Comparison of ENCODE assay signal across 1 cellular context in the genomic region with DNA sequence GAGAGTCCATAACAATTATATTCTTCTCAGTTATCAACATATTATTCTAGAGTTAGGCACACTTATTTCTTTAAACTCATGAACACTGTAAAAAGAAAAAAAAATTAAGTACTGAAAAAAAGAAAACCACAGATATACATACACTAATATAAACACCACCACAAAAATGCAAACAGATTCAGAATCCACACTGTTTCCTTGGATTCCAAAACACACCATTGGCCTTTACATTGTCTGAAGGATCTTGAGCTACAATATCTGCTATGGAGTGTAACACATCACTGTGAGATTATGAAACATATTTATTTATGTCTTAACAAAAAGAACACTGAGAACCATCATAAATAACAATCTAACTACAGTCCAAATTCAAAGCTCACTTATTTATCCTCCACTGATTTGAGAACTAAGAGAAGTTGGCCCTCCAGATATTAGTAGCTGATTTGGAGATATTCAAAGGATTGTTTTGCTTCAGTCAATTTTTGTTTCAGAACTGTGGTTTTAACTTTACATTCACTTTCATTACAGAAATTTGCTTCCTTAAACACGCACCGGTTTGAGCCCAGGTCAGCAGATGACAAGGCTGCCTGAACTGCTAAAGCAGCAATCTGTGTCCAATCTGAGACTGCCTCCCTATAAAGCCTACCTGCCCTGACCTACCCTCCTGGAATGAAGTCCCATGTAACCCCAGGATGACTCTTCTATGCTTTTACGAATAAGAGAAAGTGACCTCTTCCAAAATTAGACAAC.
TF ChIP-seq lines count a peak whose summit lies in the region.

No MANE protein-coding gene starts in this region.

TF ChIP-seq in HCT116, 20 proteins besides CTCF, POLR2A, EP300 and RAD21 (continued from another document):
- TF ChIP-seq, protein P1, sequence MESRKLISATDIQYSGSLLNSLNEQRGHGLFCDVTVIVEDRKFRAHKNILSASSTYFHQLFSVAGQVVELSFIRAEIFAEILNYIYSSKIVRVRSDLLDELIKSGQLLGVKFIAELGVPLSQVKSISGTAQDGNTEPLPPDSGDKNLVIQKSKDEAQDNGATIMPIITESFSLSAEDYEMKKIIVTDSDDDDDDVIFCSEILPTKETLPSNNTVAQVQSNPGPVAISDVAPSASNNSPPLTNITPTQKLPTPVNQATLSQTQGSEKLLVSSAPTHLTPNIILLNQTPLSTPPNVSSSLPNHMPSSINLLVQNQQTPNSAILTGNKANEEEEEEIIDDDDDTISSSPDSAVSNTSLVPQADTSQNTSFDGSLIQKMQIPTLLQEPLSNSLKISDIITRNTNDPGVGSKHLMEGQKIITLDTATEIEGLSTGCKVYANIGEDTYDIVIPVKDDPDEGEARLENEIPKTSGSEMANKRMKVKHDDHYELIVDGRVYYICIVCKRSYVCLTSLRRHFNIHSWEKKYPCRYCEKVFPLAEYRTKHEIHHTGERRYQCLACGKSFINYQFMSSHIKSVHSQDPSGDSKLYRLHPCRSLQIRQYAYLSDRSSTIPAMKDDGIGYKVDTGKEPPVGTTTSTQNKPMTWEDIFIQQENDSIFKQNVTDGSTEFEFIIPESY (IDR thresholded peaks at IDR 0.05; ENCODE audit: extremely low read depth, insufficient replicate concordance, low read length): no peak
- no peak for TF ChIP-seq MAX (IDR thresholded peaks at IDR 0.05)
